25 cellular contexts compared by ENCODE assay signal in the genomic region with DNA sequence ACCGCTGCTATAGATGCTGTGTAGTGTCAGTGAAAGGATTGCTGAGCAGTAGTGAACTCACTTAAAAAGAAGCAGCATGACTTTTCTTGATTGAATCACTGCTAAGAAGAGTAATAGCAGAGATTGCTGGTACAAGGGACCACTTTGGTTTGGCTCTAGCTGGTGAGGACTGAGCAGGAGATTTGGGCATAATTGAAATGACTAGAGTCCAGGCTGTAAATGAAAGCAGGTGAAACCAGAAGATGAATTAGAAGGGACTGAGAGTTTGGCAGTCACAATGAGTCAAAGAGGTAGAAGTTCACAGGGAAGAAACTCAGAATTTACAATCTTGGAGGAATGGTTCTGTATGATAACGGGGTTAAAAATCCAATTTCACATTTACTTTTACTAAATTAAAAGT. TPM values are rescaled to one million over a fixed set of nuclear protein-coding genes. Genes with fewer than 3 reads are reported as not detected.
A peak's percentile ranks its signal among the peaks of the same experiment; 100 is the strongest.
DNase-seq lines count a peak whose midpoint lies in the region; ATAC-seq, FAIRE-seq and TF ChIP-seq lines count a peak whose summit lies in the region.
"Had no signal": no experiment of that assay in that cellular context is flagged by ENCODE, and none has a peak within 500 bp of the region (broad histone marks: within the 10 kb centered on the region; RNA-seq: fewer than 3 reads in every experiment).

No MANE protein-coding gene starts in this region.

- no peaks in the 10 kb centered on the region for H3K79me2 ChIP-seq in mesendoderm (ENCODE audit: control insufficient read depth, insufficient read depth, low read length)

- H3K4me3 Mint-ChIP-seq in Caco-2 (ENCODE audit: unreplicated experiment), result no peak overlapping the region
- no peak overlapping the region for H3K4me3 Mint-ChIP-seq in WTC11
- H3K4me3 Mint-ChIP-seq: CD4-positive, alpha-beta memory T cell had no signal

- POLR2A ChIA-PET in Caco-2 (lab: Charles Lee), result no interaction called here
- POLR2A ChIA-PET in WTC11 (lab: Charles Lee), result no interaction called here

- peak overlapping the region; percentile 39 for H4K8ac ChIP-seq in mesendoderm (ENCODE audit: low read depth, low read length)

- H3K9me3 ChIP-seq in Caco-2 (0 out of 2 replicates have a peak, but pooled peaks cover 4% of the 10 kb centered on the region), prostate gland (no peaks in the 10 kb centered on the region)

- no peak for ATAC-seq in WTC11
- no peak for ATAC-seq in HG03095 (IDR thresholded peaks at IDR 0.05; ENCODE audit: unreplicated experiment)
- ATAC-seq: HCT116, Right ventricle myocardium inferior had no signal

- no CpG with 5 or more reads among the region's 2 CpGs for WGBS in mesendoderm (ENCODE audit: extremely low coverage, insufficient coverage, low lambda C conversion rate)
- WGBS in prostate gland, result 100% methylated on average over 2 of the region's 2 CpGs

- H4K5ac ChIP-seq in mesendoderm (ENCODE audit: low read length), result no peak overlapping the region

- H2AK5ac ChIP-seq in mesendoderm (ENCODE audit: low read length), result no peak overlapping the region

- H2BK120ac ChIP-seq in mesendoderm (ENCODE audit: low read depth, low read length), result no peak overlapping the region

- peak; percentile 33 for FAIRE-seq in GM12892 (lab: Jason Lieb, UNC)
- FAIRE-seq: H1, HTR-8/SVneo had no signal

- H2BK15ac ChIP-seq in mesendoderm (replicated peaks; ENCODE audit: low read depth), result peak overlapping the region; percentile 57

- TF ChIP-seq CTCF in Caco-2 (IDR thresholded peaks at IDR 0.05; ENCODE audit: insufficient read depth in 1 of 2, low read depth in 1 of 2, low read length in 1 of 2, severe bottlenecking in 1 of 2, unreplicated experiment in 1 of 2), result no peak
- TF ChIP-seq CTCF in WTC11 (IDR thresholded peaks at IDR 0.05), result no peak
- TF ChIP-seq CTCF in prostate gland (IDR thresholded peaks at IDR 0.05), result no peak

- CTCF ChIA-PET in Caco-2 (lab: Charles Lee), result no interaction called here
- CTCF ChIA-PET in WTC11 (lab: Charles Lee), result no interaction called here

- H3K36me3 Mint-ChIP-seq in Caco-2 (ENCODE audit: insufficient read depth, unreplicated experiment) (no peaks in the 10 kb centered on the region), WTC11 (peaks cover 19% of the 10 kb centered on the region)

- H3K27ac Mint-ChIP-seq in Caco-2 (ENCODE audit: unreplicated experiment) (peak overlapping the region; percentile 9), WTC11 (peak overlapping the region; percentile 82)
- H3K27ac Mint-ChIP-seq: CD4-positive, alpha-beta memory T cell had no signal

- no peaks in the 10 kb centered on the region for H3K4me1 ChIP-seq in Caco-2
- H3K4me1 ChIP-seq in mesendoderm (ENCODE audit: control insufficient read depth, low read depth, low read length), result no peaks in the 10 kb centered on the region
- no peaks in the 10 kb centered on the region for H3K4me1 ChIP-seq in prostate gland (replicated peaks)

- no peaks in the 10 kb centered on the region for H3K27me3 Mint-ChIP-seq in Caco-2 (ENCODE audit: insufficient read depth, unreplicated experiment)
- no peaks in the 10 kb centered on the region for H3K27me3 Mint-ChIP-seq in WTC11 (ENCODE audit: low read depth)
- H3K27me3 Mint-ChIP-seq: CD4-positive, alpha-beta memory T cell had no signal

- peaks cover 4% of the 10 kb centered on the region for H3K79me1 ChIP-seq in mesendoderm (ENCODE audit: low read length)

- H3K9ac ChIP-seq in mesendoderm (ENCODE audit: low read length), result no peak overlapping the region

- H3K27me3 ChIP-seq in Caco-2 (replicated peaks; ENCODE audit: control insufficient read depth, insufficient read depth, low read length) (no peaks in the 10 kb centered on the region), mesendoderm (ENCODE audit: insufficient read depth, low read length, poor library complexity) (no peaks in the 10 kb centered on the region), prostate gland (replicated peaks; ENCODE audit: insufficient read depth) (no peaks in the 10 kb centered on the region)
- H3K27me3 ChIP-seq: MG63, SJCRH30 had no signal

- no peak for TF ChIP-seq POLR2A in GM12892 (IDR thresholded peaks at IDR 0.05; ENCODE audit: low read depth, low read length)
- no peak for TF ChIP-seq POLR2A in prostate gland (IDR thresholded peaks at IDR 0.05)

- H3K4me1 Mint-ChIP-seq in Caco-2 (ENCODE audit: low read depth, unreplicated experiment), result peaks cover 7% of the 10 kb centered on the region
- peaks cover 37% of the 10 kb centered on the region for H3K4me1 Mint-ChIP-seq in WTC11

- H3K4ac ChIP-seq in mesendoderm (ENCODE audit: low read depth, low read length), result no peak overlapping the region

- H3K18ac ChIP-seq in mesendoderm (ENCODE audit: low read length), result no peak overlapping the region

- H3K9me3 Mint-ChIP-seq in Caco-2 (ENCODE audit: unreplicated experiment) (no peaks in the 10 kb centered on the region), WTC11 (peaks cover 19% of the 10 kb centered on the region)

- H3K56ac ChIP-seq in mesendoderm (ENCODE audit: low read length), result no peak overlapping the region

- H3K36me3 ChIP-seq in Caco-2 (ENCODE audit: control insufficient read depth, insufficient read depth, low read length), result no peaks in the 10 kb centered on the region
- no peaks in the 10 kb centered on the region for H3K36me3 ChIP-seq in mesendoderm (ENCODE audit: control insufficient read depth, insufficient read depth, low read length)
- H3K36me3 ChIP-seq in prostate gland, result no peaks in the 10 kb centered on the region
- H3K36me3 ChIP-seq: MG63, SJCRH30 had no signal

- BruUV-seq in Caco-2 (replicated peaks; lab: Mats Ljungman, UMichigan), result no TSS peak

- no peak overlapping the region for H2BK5ac ChIP-seq in mesendoderm (ENCODE audit: low read length)

- intact Hi-C loops in Caco-2 (cut with micrococcal nuclease; ENCODE audit: unreplicated experiment), result no loop called here
- intact Hi-C loops in prostate gland (cut with DNase I), result loop anchor here (5.0 kb wide), 1 partner anchor 50 kb away; no protein-coding TSS in a partner anchor

- H3K4me3 ChIP-seq in Caco-2 (ENCODE audit: low read depth, low read length), result no peak overlapping the region
- H3K4me3 ChIP-seq in mesendoderm (ENCODE audit: low read length), result no peak overlapping the region
- H3K4me3 ChIP-seq in prostate gland, result no peak overlapping the region
- H3K4me3 ChIP-seq: MG63, PC-9, SJCRH30 had no signal

- no peak overlapping the region for H3K23ac ChIP-seq in mesendoderm (ENCODE audit: low read length)

- DNase-seq in Caco-2, result no peak
- no peak for DNase-seq in GM12892 (ENCODE audit: insufficient read length)
- no peak for DNase-seq in WTC11 (ENCODE audit: low spot score)
- no peak for DNase-seq in mesendoderm
- no peak for DNase-seq in prostate gland (ENCODE audit: low spot score)
- no peak for DNase-seq in NCI-H524 (lab: John Stamatoyannopoulos, UW)
- DNase-seq: C1 segment of cervical spinal cord; CD4-positive, alpha-beta memory T cell; COR-L47; KBM-7; MG63; NCI-H1105 treated with DMSO at 0.1 percent for 48 hours; NCI-H146; NCI-H1930; NCI-H2107; NCI-H446; NCI-H526; NCI-H82; PC-9; SJCRH30 had no signal

- no peak overlapping the region for H3K4me2 ChIP-seq in mesendoderm (ENCODE audit: low read length)
- H3K4me2 ChIP-seq: PC-9 had no signal

- H3K27ac ChIP-seq in mesendoderm (ENCODE audit: low read depth, low read length), result no peak overlapping the region
- no peak overlapping the region for H3K27ac ChIP-seq in prostate gland
- H3K27ac ChIP-seq: PC-9, SJCRH30 had no signal

TF ChIP-seq in WTC11, 78 proteins besides CTCF, POLR2A, EP300 and RAD21 (continues in another document):
- no peak for TF ChIP-seq ZNF317 (CRISPR knock-in tag; IDR thresholded peaks at IDR 0.05; ENCODE audit: borderline replicate concordance, low read depth)
- TF ChIP-seq, protein P1, sequence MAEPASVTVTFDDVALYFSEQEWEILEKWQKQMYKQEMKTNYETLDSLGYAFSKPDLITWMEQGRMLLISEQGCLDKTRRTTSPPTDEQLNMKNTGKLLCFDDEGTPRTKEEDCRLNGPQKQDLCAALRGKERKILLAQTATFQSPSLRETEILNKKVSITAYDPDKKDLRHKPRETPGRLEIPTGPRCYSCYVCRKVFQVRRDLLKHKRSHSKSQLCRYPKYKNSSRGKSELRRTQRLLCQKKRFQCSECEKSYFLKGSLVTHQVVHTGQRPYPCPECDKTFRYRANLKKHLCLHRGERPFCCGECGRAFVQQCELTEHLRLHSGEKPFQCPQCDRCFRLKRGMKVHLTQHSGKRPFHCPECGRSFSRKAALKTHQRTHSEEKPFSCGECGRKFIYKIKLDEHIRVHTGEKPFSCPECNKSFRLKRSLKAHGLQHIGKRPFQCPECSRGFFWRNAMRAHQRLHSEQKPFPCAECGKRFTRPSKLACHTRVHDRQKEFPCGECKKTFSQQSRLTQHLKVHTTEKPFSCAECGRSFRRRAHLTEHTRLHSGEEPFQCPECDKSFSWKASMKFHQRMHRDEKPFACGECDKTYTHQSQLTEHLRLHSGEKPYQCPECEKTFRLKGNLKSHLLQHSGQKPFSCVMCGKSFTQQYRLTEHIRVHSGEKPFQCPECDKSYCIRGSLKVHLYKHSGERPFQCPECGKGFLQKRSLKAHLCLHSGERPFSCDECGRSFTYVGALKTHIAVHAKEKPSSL (CRISPR knock-in tag; conservative IDR thresholded peaks at IDR 0.05), result no peak
- no peak for TF ChIP-seq ZSCAN18 (CRISPR knock-in tag; IDR thresholded peaks at IDR 0.05)
- TF ChIP-seq, protein P2, sequence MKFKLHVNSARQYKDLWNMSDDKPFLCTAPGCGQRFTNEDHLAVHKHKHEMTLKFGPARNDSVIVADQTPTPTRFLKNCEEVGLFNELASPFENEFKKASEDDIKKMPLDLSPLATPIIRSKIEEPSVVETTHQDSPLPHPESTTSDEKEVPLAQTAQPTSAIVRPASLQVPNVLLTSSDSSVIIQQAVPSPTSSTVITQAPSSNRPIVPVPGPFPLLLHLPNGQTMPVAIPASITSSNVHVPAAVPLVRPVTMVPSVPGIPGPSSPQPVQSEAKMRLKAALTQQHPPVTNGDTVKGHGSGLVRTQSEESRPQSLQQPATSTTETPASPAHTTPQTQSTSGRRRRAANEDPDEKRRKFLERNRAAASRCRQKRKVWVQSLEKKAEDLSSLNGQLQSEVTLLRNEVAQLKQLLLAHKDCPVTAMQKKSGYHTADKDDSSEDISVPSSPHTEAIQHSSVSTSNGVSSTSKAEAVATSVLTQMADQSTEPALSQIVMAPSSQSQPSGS (CRISPR knock-in tag; IDR thresholded peaks at IDR 0.05; ENCODE audit: borderline replicate concordance, low read depth), result no peak

RNA-seq across cellular contexts. Expression of gene REV3L, which starts 19.1 kb away (rescaled TPM):
- total RNA-seq in Caco-2 (2022), result 22.2 and 28.8 TPM in 2 replicates
- polyA plus RNA-seq in GM12892 (2012; ENCODE audit: missing spikeins), result 16.6 TPM
- 5.0 to 5.7 TPM (median 5.2 TPM) in 3 replicates for total RNA-seq in WTC11 (2021)
- polyA plus RNA-seq in mesendoderm (2013, experiment 1 of 2), result 3.5 TPM
- polyA plus RNA-seq in mesendoderm (2013, experiment 2 of 2), result 2.2 TPM
- 10 to 100 TPM; 20.0 to 44.2 TPM for total RNA-seq in prostate gland
